In the genomic region with DNA sequence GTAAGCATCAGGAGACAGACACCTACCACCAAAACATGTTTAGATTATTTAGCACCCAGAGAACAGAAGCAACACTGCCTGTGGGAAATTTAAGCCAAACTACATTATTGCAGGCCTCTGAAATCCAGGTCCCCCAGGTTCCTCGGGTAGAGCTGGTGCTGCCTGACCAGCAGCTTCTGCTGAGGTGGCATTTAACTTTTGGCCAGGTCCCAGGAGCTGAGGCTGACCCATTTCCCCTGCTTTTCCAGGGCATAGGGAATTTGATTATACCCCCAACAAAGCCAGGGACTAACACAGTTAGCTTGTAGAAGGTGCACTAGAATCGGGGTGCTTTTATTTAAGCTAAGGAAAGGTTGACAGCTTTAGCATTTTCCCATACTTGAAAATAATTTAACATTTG, we compare ENCODE assay signal across 1 cellular context.
A peak's percentile ranks its signal among the peaks of the same experiment; 100 is the strongest.
TF ChIP-seq lines count a peak whose summit lies in the region.

No MANE protein-coding gene starts in this region.

TF ChIP-seq in HepG2, 621 proteins besides CTCF, POLR2A, EP300 and RAD21:
- 0 out of 2 replicates have a peak, but pooled peaks have one; percentile 18 for TF ChIP-seq MAFF (IDR thresholded peaks at IDR 0.05; ENCODE audit: low read depth, low read length)
- TF ChIP-seq MAFK (conservative IDR thresholded peaks at IDR 0.05 in 1 of 2, IDR thresholded peaks at IDR 0.05 in 1 of 2; ENCODE audit: low read length in 2 of 2) = peak; percentile 44 to 68
- peak; percentile 20 for TF ChIP-seq RBM22 (optimal IDR thresholded peaks at IDR 0.05; ENCODE audit: low read length)
- TF ChIP-seq HNF1A (IDR thresholded peaks at IDR 0.05; ENCODE audit: low read depth) = no peak
- TF ChIP-seq HNF1A (CRISPR knock-in tag; IDR thresholded peaks at IDR 0.05; ENCODE audit: borderline replicate concordance) = no peak
